In the genomic region with DNA sequence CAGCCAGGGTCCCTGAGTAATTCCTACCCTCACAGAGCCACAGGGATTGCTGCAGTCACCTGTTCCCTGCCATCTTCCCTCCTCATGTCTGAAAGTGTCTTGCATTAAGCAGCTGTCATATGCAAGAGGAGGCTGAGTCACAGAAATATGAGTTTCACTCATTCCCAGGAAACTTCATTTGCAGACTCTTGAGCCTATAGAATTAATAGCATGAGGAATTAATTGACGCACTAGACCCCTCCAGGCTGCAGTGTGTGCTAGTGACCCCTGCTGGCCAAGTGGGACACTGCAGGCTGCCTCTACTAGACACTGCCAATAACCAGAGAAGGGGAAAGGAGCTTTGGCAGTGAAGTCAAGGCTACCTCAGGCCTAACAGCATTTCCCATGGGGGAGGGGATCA, we compare ENCODE assay signal across 1 cellular context.
TF ChIP-seq lines count a peak whose summit lies in the region.

No MANE protein-coding gene starts in this region.

TF ChIP-seq in GM12878, 131 proteins besides CTCF, POLR2A, EP300 and RAD21 (continued from another document):
- TF ChIP-seq, protein P1, sequence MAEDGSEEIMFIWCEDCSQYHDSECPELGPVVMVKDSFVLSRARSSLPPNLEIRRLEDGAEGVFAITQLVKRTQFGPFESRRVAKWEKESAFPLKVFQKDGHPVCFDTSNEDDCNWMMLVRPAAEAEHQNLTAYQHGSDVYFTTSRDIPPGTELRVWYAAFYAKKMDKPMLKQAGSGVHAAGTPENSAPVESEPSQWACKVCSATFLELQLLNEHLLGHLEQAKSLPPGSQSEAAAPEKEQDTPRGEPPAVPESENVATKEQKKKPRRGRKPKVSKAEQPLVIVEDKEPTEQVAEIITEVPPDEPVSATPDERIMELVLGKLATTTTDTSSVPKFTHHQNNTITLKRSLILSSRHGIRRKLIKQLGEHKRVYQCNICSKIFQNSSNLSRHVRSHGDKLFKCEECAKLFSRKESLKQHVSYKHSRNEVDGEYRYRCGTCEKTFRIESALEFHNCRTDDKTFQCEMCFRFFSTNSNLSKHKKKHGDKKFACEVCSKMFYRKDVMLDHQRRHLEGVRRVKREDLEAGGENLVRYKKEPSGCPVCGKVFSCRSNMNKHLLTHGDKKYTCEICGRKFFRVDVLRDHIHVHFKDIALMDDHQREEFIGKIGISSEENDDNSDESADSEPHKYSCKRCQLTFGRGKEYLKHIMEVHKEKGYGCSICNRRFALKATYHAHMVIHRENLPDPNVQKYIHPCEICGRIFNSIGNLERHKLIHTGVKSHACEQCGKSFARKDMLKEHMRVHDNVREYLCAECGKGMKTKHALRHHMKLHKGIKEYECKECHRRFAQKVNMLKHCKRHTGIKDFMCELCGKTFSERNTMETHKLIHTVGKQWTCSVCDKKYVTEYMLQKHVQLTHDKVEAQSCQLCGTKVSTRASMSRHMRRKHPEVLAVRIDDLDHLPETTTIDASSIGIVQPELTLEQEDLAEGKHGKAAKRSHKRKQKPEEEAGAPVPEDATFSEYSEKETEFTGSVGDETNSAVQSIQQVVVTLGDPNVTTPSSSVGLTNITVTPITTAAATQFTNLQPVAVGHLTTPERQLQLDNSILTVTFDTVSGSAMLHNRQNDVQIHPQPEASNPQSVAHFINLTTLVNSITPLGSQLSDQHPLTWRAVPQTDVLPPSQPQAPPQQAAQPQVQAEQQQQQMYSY (CRISPR knock-in tag; IDR thresholded peaks at IDR 0.05): no peak
- no peak for TF ChIP-seq HDAC6 (IDR thresholded peaks at IDR 0.05; ENCODE audit: unreplicated experiment)
- no peak for TF ChIP-seq FOS (IDR thresholded peaks at IDR 0.05; ENCODE audit: borderline replicate concordance, extremely low read depth, insufficient read length)
- TF ChIP-seq, protein P2, sequence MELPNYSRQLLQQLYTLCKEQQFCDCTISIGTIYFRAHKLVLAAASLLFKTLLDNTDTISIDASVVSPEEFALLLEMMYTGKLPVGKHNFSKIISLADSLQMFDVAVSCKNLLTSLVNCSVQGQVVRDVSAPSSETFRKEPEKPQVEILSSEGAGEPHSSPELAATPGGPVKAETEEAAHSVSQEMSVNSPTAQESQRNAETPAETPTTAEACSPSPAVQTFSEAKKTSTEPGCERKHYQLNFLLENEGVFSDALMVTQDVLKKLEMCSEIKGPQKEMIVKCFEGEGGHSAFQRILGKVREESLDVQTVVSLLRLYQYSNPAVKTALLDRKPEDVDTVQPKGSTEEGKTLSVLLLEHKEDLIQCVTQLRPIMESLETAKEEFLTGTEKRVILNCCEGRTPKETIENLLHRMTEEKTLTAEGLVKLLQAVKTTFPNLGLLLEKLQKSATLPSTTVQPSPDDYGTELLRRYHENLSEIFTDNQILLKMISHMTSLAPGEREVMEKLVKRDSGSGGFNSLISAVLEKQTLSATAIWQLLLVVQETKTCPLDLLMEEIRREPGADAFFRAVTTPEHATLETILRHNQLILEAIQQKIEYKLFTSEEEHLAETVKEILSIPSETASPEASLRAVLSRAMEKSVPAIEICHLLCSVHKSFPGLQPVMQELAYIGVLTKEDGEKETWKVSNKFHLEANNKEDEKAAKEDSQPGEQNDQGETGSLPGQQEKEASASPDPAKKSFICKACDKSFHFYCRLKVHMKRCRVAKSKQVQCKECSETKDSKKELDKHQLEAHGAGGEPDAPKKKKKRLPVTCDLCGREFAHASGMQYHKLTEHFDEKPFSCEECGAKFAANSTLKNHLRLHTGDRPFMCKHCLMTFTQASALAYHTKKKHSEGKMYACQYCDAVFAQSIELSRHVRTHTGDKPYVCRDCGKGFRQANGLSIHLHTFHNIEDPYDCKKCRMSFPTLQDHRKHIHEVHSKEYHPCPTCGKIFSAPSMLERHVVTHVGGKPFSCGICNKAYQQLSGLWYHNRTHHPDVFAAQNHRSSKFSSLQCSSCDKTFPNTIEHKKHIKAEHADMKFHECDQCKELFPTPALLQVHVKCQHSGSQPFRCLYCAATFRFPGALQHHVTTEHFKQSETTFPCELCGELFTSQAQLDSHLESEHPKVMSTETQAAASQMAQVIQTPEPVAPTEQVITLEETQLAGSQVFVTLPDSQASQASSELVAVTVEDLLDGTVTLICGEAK (IDR thresholded peaks at IDR 0.05; ENCODE audit: borderline replicate concordance): no peak
- no peak for TF ChIP-seq NR2F1 (conservative IDR thresholded peaks at IDR 0.05)
- no peak for TF ChIP-seq BACH1 (IDR thresholded peaks at IDR 0.05; ENCODE audit: borderline replicate concordance)
- TF ChIP-seq, protein P3, sequence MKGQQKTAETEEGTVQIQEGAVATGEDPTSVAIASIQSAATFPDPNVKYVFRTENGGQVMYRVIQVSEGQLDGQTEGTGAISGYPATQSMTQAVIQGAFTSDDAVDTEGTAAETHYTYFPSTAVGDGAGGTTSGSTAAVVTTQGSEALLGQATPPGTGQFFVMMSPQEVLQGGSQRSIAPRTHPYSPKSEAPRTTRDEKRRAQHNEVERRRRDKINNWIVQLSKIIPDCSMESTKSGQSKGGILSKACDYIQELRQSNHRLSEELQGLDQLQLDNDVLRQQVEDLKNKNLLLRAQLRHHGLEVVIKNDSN (IDR thresholded peaks at IDR 0.05; ENCODE audit: borderline replicate concordance, extremely low read length, insufficient read depth, low read depth, low read length): no peak
- TF ChIP-seq KDM1A (IDR thresholded peaks at IDR 0.05; ENCODE audit: borderline replicate concordance): no peak
- TF ChIP-seq SP1 (IDR thresholded peaks at IDR 0.05; ENCODE audit: low read depth, low read length): no peak
- TF ChIP-seq SPI1 (IDR thresholded peaks at IDR 0.05; ENCODE audit: borderline replicate concordance, insufficient read depth, low read depth, low read length): no peak
- no peak for TF ChIP-seq GATAD2B (conservative IDR thresholded peaks at IDR 0.05; ENCODE audit: low read depth)
- TF ChIP-seq CHD4 (IDR thresholded peaks at IDR 0.05): no peak
- TF ChIP-seq ZNF217 (IDR thresholded peaks at IDR 0.05): no peak
- TF ChIP-seq, protein P4, sequence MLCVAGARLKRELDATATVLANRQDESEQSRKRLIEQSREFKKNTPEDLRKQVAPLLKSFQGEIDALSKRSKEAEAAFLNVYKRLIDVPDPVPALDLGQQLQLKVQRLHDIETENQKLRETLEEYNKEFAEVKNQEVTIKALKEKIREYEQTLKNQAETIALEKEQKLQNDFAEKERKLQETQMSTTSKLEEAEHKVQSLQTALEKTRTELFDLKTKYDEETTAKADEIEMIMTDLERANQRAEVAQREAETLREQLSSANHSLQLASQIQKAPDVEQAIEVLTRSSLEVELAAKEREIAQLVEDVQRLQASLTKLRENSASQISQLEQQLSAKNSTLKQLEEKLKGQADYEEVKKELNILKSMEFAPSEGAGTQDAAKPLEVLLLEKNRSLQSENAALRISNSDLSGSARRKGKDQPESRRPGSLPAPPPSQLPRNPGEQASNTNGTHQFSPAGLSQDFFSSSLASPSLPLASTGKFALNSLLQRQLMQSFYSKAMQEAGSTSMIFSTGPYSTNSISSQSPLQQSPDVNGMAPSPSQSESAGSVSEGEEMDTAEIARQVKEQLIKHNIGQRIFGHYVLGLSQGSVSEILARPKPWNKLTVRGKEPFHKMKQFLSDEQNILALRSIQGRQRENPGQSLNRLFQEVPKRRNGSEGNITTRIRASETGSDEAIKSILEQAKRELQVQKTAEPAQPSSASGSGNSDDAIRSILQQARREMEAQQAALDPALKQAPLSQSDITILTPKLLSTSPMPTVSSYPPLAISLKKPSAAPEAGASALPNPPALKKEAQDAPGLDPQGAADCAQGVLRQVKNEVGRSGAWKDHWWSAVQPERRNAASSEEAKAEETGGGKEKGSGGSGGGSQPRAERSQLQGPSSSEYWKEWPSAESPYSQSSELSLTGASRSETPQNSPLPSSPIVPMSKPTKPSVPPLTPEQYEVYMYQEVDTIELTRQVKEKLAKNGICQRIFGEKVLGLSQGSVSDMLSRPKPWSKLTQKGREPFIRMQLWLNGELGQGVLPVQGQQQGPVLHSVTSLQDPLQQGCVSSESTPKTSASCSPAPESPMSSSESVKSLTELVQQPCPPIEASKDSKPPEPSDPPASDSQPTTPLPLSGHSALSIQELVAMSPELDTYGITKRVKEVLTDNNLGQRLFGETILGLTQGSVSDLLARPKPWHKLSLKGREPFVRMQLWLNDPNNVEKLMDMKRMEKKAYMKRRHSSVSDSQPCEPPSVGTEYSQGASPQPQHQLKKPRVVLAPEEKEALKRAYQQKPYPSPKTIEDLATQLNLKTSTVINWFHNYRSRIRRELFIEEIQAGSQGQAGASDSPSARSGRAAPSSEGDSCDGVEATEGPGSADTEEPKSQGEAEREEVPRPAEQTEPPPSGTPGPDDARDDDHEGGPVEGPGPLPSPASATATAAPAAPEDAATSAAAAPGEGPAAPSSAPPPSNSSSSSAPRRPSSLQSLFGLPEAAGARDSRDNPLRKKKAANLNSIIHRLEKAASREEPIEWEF (IDR thresholded peaks at IDR 0.05; ENCODE audit: insufficient replicate concordance, low read depth, low read length): no peak
- no peak for TF ChIP-seq TCF7 (IDR thresholded peaks at IDR 0.05; ENCODE audit: borderline replicate concordance)
- TF ChIP-seq TCF3 (IDR thresholded peaks at IDR 0.05; ENCODE audit: borderline replicate concordance, insufficient read depth, low read depth, low read length): no peak
